Comparison of ENCODE assay signal across 9 cellular contexts in the genomic region with DNA sequence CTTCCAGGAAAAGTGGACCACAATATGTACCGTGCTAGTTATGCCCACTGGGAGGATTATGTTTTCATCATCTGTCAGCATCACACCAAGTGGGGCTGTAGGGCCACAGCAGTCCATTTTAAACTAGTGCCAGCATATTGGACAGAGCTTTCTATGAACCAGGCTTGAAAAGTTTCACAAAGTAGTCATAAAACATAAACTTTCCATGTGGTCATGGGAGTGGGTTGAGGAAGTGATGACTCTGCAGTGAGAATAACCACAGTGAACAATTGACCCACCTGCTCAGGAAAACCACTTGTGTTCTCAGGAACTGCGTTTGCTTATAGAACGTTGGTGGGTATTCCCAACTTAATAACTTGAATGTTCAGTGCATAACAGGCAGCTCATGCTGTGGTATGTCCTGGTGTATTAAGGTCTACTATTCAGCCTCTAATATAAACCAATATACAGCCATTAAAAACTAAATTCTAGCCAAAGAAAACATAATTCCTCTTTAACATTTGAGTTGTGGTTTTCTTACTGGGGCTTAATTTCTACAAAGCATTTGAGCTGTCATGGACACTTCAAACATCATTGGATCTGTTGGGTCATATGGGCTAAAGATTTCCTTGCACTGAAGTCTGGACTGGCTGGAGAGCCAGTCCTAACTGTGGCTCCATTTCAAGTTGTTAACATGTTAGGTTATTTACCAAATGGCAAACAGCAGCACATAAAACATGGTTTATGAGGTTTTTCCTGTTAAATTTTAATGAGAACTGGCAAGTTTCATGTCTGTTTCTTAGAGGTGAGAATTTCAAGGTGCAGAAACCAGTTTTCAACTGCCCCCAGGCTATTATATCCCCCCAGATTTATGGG.
DNase-seq lines count a peak whose midpoint lies in the region; ATAC-seq and TF ChIP-seq lines count a peak whose summit lies in the region.
"Had no signal": no experiment of that assay in that cellular context is flagged by ENCODE, and none has a peak within 500 bp of the region (broad histone marks: within the 10 kb centered on the region; RNA-seq: fewer than 3 reads in every experiment).

No MANE protein-coding gene starts in this region.

- no peaks in the 10 kb centered on the region for H3K36me3 ChIP-seq in kidney epithelial cell (ENCODE audit: control insufficient read depth, insufficient read depth, low read length)

- no peak overlapping the region for H3K27ac Mint-ChIP-seq in activated naive CD4-positive, alpha-beta T cell treated with anti-CD3 and anti-CD28 coated beads, Interleukin-2, amount 10 ng/mL, durations not matched to agents 7 days and 5 days
- H3K27ac Mint-ChIP-seq in mesothelial cell of epicardium = no peak overlapping the region

- 61 to 63% methylated on average over 3 of the region's 3 CpGs for WGBS in lower leg skin, 2 donors

- no peaks in the 10 kb centered on the region for H3K4me1 Mint-ChIP-seq in activated naive CD4-positive, alpha-beta T cell treated with anti-CD3 and anti-CD28 coated beads, Interleukin-2, amount 10 ng/mL, durations not matched to agents 7 days and 5 days
- H3K4me1 Mint-ChIP-seq in mesothelial cell of epicardium = peaks cover 15% of the 10 kb centered on the region

- peak; percentile 91 for ATAC-seq in GM18873 (IDR thresholded peaks at IDR 0.05; ENCODE audit: low FRiP score, unreplicated experiment)
- peak; percentile 87 for ATAC-seq in GM21786 (IDR thresholded peaks at IDR 0.05; ENCODE audit: unreplicated experiment)

- CTCF ChIA-PET in activated naive CD4-positive, alpha-beta T cell treated with anti-CD3 and anti-CD28 coated beads, Interleukin-2, amount 10 ng/mL, durations not matched to agents 7 days and 5 days (lab: Charles Lee) = no interaction called here

- H3K36me3 Mint-ChIP-seq in activated naive CD4-positive, alpha-beta T cell treated with anti-CD3 and anti-CD28 coated beads, Interleukin-2, amount 10 ng/mL, durations not matched to agents 7 days and 5 days = no peaks in the 10 kb centered on the region
- H3K36me3 Mint-ChIP-seq in mesothelial cell of epicardium = no peaks in the 10 kb centered on the region

- no peak for TF ChIP-seq CTCF in kidney epithelial cell (IDR thresholded peaks at IDR 0.05; ENCODE audit: insufficient read depth, low read length, poor library complexity, severe bottlenecking)
- no peak for TF ChIP-seq CTCF in mesothelial cell of epicardium (IDR thresholded peaks at IDR 0.05; ENCODE audit: unreplicated experiment)
- no peak for TF ChIP-seq CTCF in lower leg skin (IDR thresholded peaks at IDR 0.05)

- H3K27me3 Mint-ChIP-seq in activated naive CD4-positive, alpha-beta T cell treated with anti-CD3 and anti-CD28 coated beads, Interleukin-2, amount 10 ng/mL, durations not matched to agents 7 days and 5 days = no peaks in the 10 kb centered on the region
- H3K27me3 Mint-ChIP-seq in mesothelial cell of epicardium (ENCODE audit: low read depth) = no peaks in the 10 kb centered on the region

- no peak overlapping the region for H3K4me3 Mint-ChIP-seq in activated naive CD4-positive, alpha-beta T cell treated with anti-CD3 and anti-CD28 coated beads, Interleukin-2, amount 10 ng/mL, durations not matched to agents 7 days and 5 days
- no peak overlapping the region for H3K4me3 Mint-ChIP-seq in mesothelial cell of epicardium

- H3K9me3 Mint-ChIP-seq in activated naive CD4-positive, alpha-beta T cell treated with anti-CD3 and anti-CD28 coated beads, Interleukin-2, amount 10 ng/mL, durations not matched to agents 7 days and 5 days = no peaks in the 10 kb centered on the region
- H3K9me3 Mint-ChIP-seq in mesothelial cell of epicardium = peaks cover 8% of the 10 kb centered on the region

- DNase-seq in HS-5 (ENCODE audit: low read depth) (peak; percentile 18), kidney epithelial cell (ENCODE audit: low read depth) (peak; percentile 53), OCI-M2 (lab: John Stamatoyannopoulos, UW; ENCODE audit: unreplicated experiment) (no peak), mesothelial cell of epicardium (ENCODE audit: low spot score in 2 of 2, unreplicated experiment in 2 of 2) (no peak), lower leg skin (ENCODE audit: low spot score in 2 of 2) (no peak)
- no peak for DNase-seq in activated naive CD4-positive, alpha-beta T cell treated with anti-CD3 and anti-CD28 coated beads, Interleukin-2, amount 10 ng/mL, durations not matched to agents 7 days and 5 days
- DNase-seq: activated CD4-positive, CD25-positive, alpha-beta regulatory T cell had no signal

- intact Hi-C loops in lower leg skin (cut with DNase I; ENCODE audit: low total_unique reads) = no loop called here

- H3K4me3 ChIP-seq in kidney epithelial cell (ENCODE audit: low read depth, low read length) (no peak overlapping the region), lower leg skin (ENCODE audit: low read depth, poor library complexity, severe bottlenecking) (no peak overlapping the region)

- H3K27me3 ChIP-seq in kidney epithelial cell (ENCODE audit: control insufficient read depth, insufficient read depth, low read length) = no peaks in the 10 kb centered on the region

- no peak for TF ChIP-seq POLR2A in lower leg skin (IDR thresholded peaks at IDR 0.05)

Comparison
In these comparisons a context has a peak if more than half of its experiments do, and no peak if none do; other contexts are left out.
1. DNase-seq: peak in HS-5 (single experiment) and kidney epithelial cell (single experiment); none in OCI-M2 (single experiment), activated naive CD4-positive, alpha-beta T cell treated with anti-CD3 and anti-CD28 coated beads, Interleukin-2, amount 10 ng/mL, durations not matched to agents 7 days and 5 days (single experiment), mesothelial cell of epicardium (0 of 2) and lower leg skin (0 of 2).